ENCODE assay signal across 1 cellular context in the genomic region with DNA sequence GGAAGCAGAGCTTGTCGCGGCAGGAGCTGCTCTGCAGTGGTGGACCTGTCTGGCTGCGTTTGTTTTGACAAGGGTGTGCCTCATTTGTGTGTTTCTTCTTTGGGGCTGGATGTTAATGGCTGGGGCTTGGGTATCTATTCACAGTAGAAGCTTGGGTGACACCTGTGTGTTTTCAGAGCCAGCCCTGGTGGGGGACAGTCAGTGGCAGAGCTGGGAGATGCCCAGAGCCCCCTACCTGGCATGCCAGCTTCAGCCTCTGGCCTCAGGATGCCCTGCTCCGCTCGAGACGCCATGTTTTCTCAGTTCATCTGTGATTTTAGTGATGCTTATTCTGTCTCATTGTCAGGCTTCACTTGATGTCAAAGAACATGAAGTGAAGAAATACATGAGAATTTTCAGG.
TF ChIP-seq lines count a peak whose summit lies in the region.

No MANE protein-coding gene starts in this region.

TF ChIP-seq in SK-N-SH, 30 proteins besides CTCF, POLR2A, EP300 and RAD21:
- TF ChIP-seq MXI1 (IDR thresholded peaks at IDR 0.05; ENCODE audit: low read depth, low read length) (no peak), EZH2phosphoT487 (IDR thresholded peaks at IDR 0.05; ENCODE audit: borderline replicate concordance, low read depth) (no peak), ZBTB33 (IDR thresholded peaks at IDR 0.05; ENCODE audit: borderline replicate concordance, low read depth) (no peak), ELF1 (IDR thresholded peaks at IDR 0.05) (no peak), RFX5 (IDR thresholded peaks at IDR 0.05; ENCODE audit: low read length) (no peak), JUND (IDR thresholded peaks at IDR 0.05) (no peak)
- TF ChIP-seq, protein P1, sequence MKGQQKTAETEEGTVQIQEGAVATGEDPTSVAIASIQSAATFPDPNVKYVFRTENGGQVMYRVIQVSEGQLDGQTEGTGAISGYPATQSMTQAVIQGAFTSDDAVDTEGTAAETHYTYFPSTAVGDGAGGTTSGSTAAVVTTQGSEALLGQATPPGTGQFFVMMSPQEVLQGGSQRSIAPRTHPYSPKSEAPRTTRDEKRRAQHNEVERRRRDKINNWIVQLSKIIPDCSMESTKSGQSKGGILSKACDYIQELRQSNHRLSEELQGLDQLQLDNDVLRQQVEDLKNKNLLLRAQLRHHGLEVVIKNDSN (IDR thresholded peaks at IDR 0.05; ENCODE audit: borderline replicate concordance, low read depth): no peak
